Comparison of ENCODE assay signal across 32 cellular contexts in the genomic region with DNA sequence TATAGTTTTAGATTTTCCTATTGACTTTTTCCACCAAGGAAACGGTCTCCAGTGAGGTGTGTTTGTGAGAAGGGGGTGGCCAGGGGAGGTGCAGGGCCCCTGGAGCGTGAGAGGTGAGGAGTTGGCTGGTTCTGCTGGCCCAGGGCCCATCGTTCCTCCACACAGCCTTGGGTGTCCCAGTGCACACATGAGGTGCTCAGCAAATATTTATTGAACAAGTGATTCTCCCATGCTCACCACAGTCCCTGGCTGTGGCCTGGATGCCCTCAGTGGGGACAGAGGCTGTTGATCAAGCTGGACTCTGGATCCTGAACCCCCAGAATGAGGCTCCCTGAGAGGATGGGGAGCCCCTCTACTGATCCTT. TPM values are rescaled to one million over a fixed set of nuclear protein-coding genes. Genes with fewer than 3 reads are reported as not detected.
"Had no signal": no experiment of that assay in that cellular context is flagged by ENCODE, and none has a peak within 500 bp of the region (broad histone marks: within the 10 kb centered on the region; RNA-seq: fewer than 3 reads in every experiment).

No MANE protein-coding gene starts in this region.

- H3K9ac ChIP-seq: parathyroid adenoma had no signal

- H3K4me3 Mint-ChIP-seq: activated CD8-positive, alpha-beta T cell treated with anti-CD3 and anti-CD28 coated beads for 36 hours; activated T-helper 17 cell treated with anti-CD3 and anti-CD28 coated beads, Interleukin-2, amount 50 U/mL, for 72 hours; effector memory CD8-positive, alpha-beta T cell; natural killer cell treated with Interleukin-12 subunit alpha and Interleukin-12 subunit beta and Interleukin-15 and Interleukin-18, amount 100 ng/mL, for 72 hours; T-helper 17 cell had no signal

- H3K4me1 ChIP-seq: parathyroid adenoma, psoas muscle, testis, uterus had no signal

- H3K27ac Mint-ChIP-seq: activated CD8-positive, alpha-beta T cell treated with anti-CD3 and anti-CD28 coated beads for 36 hours; activated T-helper 17 cell treated with anti-CD3 and anti-CD28 coated beads, Interleukin-2, amount 50 U/mL, for 72 hours; effector memory CD8-positive, alpha-beta T cell; natural killer cell treated with Interleukin-12 subunit alpha and Interleukin-12 subunit beta and Interleukin-15 and Interleukin-18, amount 100 ng/mL, for 72 hours; T-helper 17 cell had no signal

- ATAC-seq: activated CD4-positive, CD25-positive, alpha-beta regulatory T cell treated with anti-CD3 and anti-CD28 coated beads, Interleukin-2, amount 50 U/mL, for 24 hours; effector memory CD8-positive, alpha-beta T cell; left lung; mucosa of descending colon; psoas muscle; T-helper 17 cell had no signal

- H3K4me3 ChIP-seq: heart left ventricle, left lung, lung, mucosa of descending colon, psoas muscle, testis, transverse colon, uterus had no signal

- DNase-seq: activated CD4-positive, alpha-beta T cell treated with anti-CD3 and anti-CD28 coated beads for 48 hours; activated gamma-delta T cell treated with Interleukin-2 at 50 U/mL for 16 hours; activated naive CD4-positive, alpha-beta T cell treated with anti-CD3 and anti-CD28 coated beads, Interleukin-2, amount 50 U/mL, for 16 hours; activated T-cell treated with anti-CD3 and anti-CD28 coated beads, Interleukin-2, amount 50 U/mL, for 1 hour; amniotic stem cell; brain microvascular endothelial cell; cortex of kidney; effector memory CD8-positive, alpha-beta T cell; foreskin fibroblast; heart left ventricle; kidney glomerular epithelial cell; left lung; mesendoderm; mucosa of descending colon; psoas muscle; stimulated activated CD4-positive, alpha-beta T cell treated with anti-CD3 and anti-CD28 coated beads, Interleukin-15, amount 100 ng/mL, for 24 hours; stimulated activated CD4-positive, alpha-beta T cell treated with anti-CD3 and anti-CD28 coated beads, Interleukin-2, amount 100 ng/mL, for 24 hours; stimulated activated naive CD4-positive, alpha-beta T cell; T-helper 17 cell; T1000; testis; transverse colon; WERI-Rb-1 had no signal

- H3K36me3 ChIP-seq: brain microvascular endothelial cell, left lung, neutrophil, transverse colon, uterus, WERI-Rb-1 had no signal

- H3K36me3 Mint-ChIP-seq: natural killer cell treated with Interleukin-12 subunit alpha and Interleukin-12 subunit beta and Interleukin-15 and Interleukin-18, amount 100 ng/mL, for 72 hours had no signal

- H3K27ac ChIP-seq: brain microvascular endothelial cell, heart left ventricle, left lung, neutrophil, parathyroid adenoma, psoas muscle, testis, uterus, WERI-Rb-1 had no signal

- H3K27me3 ChIP-seq: brain microvascular endothelial cell, neutrophil, testis, transverse colon, uterus had no signal

- H3K9me3 ChIP-seq: heart left ventricle, left lung, mucosa of descending colon, neutrophil, psoas muscle, testis, transverse colon, uterus had no signal

- H3K9me3 Mint-ChIP-seq: activated CD8-positive, alpha-beta T cell treated with anti-CD3 and anti-CD28 coated beads for 36 hours; activated T-helper 17 cell treated with anti-CD3 and anti-CD28 coated beads, Interleukin-2, amount 50 U/mL, for 72 hours; effector memory CD8-positive, alpha-beta T cell; natural killer cell treated with Interleukin-12 subunit alpha and Interleukin-12 subunit beta and Interleukin-15 and Interleukin-18, amount 100 ng/mL, for 72 hours had no signal

RNA-seq across cellular contexts. Expression of a gene that starts 5.0 kb away (rescaled TPM):
- total RNA-seq: myocyte; natural killer cell treated with Interleukin-12 subunit alpha and Interleukin-12 subunit beta and Interleukin-15 and Interleukin-18, amount 100 ng/mL, for 72 hours had no signal

RNA-seq across cellular contexts. Expression of a gene that starts 23.5 kb away (rescaled TPM):
- total RNA-seq: natural killer cell treated with Interleukin-12 subunit alpha and Interleukin-12 subunit beta and Interleukin-15 and Interleukin-18, amount 100 ng/mL, for 72 hours had no signal
